Comparison of ENCODE assay signal across 8 cellular contexts in genomic region chr14:50773632-50774541, GRCh38. TPM values are rescaled to one million over a fixed set of nuclear protein-coding genes. Genes with fewer than 3 reads are reported as not detected.
DNase-seq lines count a peak whose midpoint lies in the region; ATAC-seq and TF ChIP-seq lines count a peak whose summit lies in the region.

No MANE protein-coding gene starts in this region.

- TF ChIP-seq CTCF in Caco-2 (IDR thresholded peaks at IDR 0.05; ENCODE audit: insufficient read depth in 1 of 2, low read depth in 1 of 2, low read length in 1 of 2, severe bottlenecking in 1 of 2, unreplicated experiment in 1 of 2) (peak; percentile 71 to 86), HL-60 (IDR thresholded peaks at IDR 0.05; ENCODE audit: insufficient read depth, low read length) (peak; percentile 49), choroid plexus epithelial cell (conservative IDR thresholded peaks at IDR 0.05; ENCODE audit: low read depth, low read length) (peak; percentile 99), tibial artery (IDR thresholded peaks at IDR 0.05) (peak; percentile 71 to 80)

- no peaks in the 10 kb centered on the region for H3K4me1 Mint-ChIP-seq in Caco-2 (ENCODE audit: low read depth, unreplicated experiment)

- POLR2A ChIA-PET in Caco-2 (lab: Charles Lee): no interaction called here

- in situ Hi-C loops in SK-MEL-5 (cut with HindIII; ENCODE audit: low pct_unique_long_range_greater_than_20kb, low sequenced_read_pairs): no loop called here

- no peaks in the 10 kb centered on the region for H3K4me1 ChIP-seq in Caco-2
- peaks cover 0 to 58% (median 32%) of the 10 kb centered on the region in 4 donors for H3K4me1 ChIP-seq in tibial artery

- ATAC-seq in HG03175 (IDR thresholded peaks at IDR 0.05; ENCODE audit: unreplicated experiment): no peak

- DNase-seq in Caco-2 (peak; percentile 52 to 73), HL-60 (ENCODE audit: low read depth in 1 of 2, low spot score in 1 of 2) (peak in 1 of 2 experiments; percentile 8), SK-MEL-5 (ENCODE audit: low read depth, low spot score) (peak; percentile 71), choroid plexus epithelial cell (ENCODE audit: low read depth) (peak; percentile 70), lung microvascular endothelial cell (ENCODE audit: low read depth in 2 of 2) (peak; percentile 57 to 58), tibial artery (peak in 1 of 2 donors; percentile 30), NCI-H226 (no peak)

- H3K36me3 ChIP-seq in Caco-2 (ENCODE audit: control insufficient read depth, insufficient read depth, low read length): no peaks in the 10 kb centered on the region
- peaks cover 0 to 26% (median 17%) of the 10 kb centered on the region in 3 donors for H3K36me3 ChIP-seq in tibial artery

- H3K27ac ChIP-seq in HL-60 (replicated peaks): no peak overlapping the region
- H3K27ac ChIP-seq in tibial artery: peak overlapping the region; percentile 69 to 78

- BruUV-seq in Caco-2 (replicated peaks; lab: Mats Ljungman, UMichigan): no TSS peak

- no peaks in the 10 kb centered on the region for H3K27me3 Mint-ChIP-seq in Caco-2 (ENCODE audit: insufficient read depth, unreplicated experiment)

- H3K4me3 ChIP-seq in Caco-2 (ENCODE audit: low read depth, low read length): no peak overlapping the region
- H3K4me3 ChIP-seq in HL-60 (replicated peaks; ENCODE audit: insufficient read depth, low read length): no peak overlapping the region
- no peak overlapping the region for H3K4me3 ChIP-seq in choroid plexus epithelial cell (ENCODE audit: low read depth, low read length)
- H3K4me3 ChIP-seq in tibial artery: no peak overlapping the region

- H3K36me3 Mint-ChIP-seq in Caco-2 (ENCODE audit: insufficient read depth, unreplicated experiment): peaks cover 7% of the 10 kb centered on the region

- H3K4me3 Mint-ChIP-seq in Caco-2 (ENCODE audit: unreplicated experiment): no peak overlapping the region

- CTCF ChIA-PET in Caco-2 (lab: Charles Lee): interaction anchor here (0.6 to 1.7 kb wide), 10 partner anchors 11 to 456 kb away, joined by 3 to 11 read pairs (median 4); partner anchors contain the start of gene SAV1

- H3K9me3 Mint-ChIP-seq in Caco-2 (ENCODE audit: unreplicated experiment): no peaks in the 10 kb centered on the region

- H3K27ac Mint-ChIP-seq in Caco-2 (ENCODE audit: unreplicated experiment): no peak overlapping the region

- H3K9me3 ChIP-seq in Caco-2: no peaks in the 10 kb centered on the region
- no peaks in the 10 kb centered on the region for H3K9me3 ChIP-seq in tibial artery

- no peaks in the 10 kb centered on the region for H3K27me3 ChIP-seq in Caco-2 (replicated peaks; ENCODE audit: control insufficient read depth, insufficient read depth, low read length)
- H3K27me3 ChIP-seq in HL-60 (ENCODE audit: insufficient read depth, poor library complexity, severe bottlenecking): no peaks in the 10 kb centered on the region
- H3K27me3 ChIP-seq in tibial artery: no peaks in the 10 kb centered on the region

- intact Hi-C loops in Caco-2 (cut with micrococcal nuclease; ENCODE audit: unreplicated experiment): loop anchor here (1.0 kb wide), 3 partner anchors 155 to 231 kb away; no protein-coding TSS in a partner anchor
- intact Hi-C loops in tibial artery (cut with DNase I; ENCODE audit: low total_unique reads): loop anchor here (5.0 kb wide), 1 partner anchor 37 kb away; no protein-coding TSS in a partner anchor

RNA-seq across cellular contexts. Expression of gene NIN, which starts 57.1 kb away (rescaled TPM):
- total RNA-seq in Caco-2 (2022) (11.2 and 16.9 TPM in 2 replicates), lung microvascular endothelial cell (21.8 and 22.0 TPM in 2 replicates)
- total RNA-seq in SK-MEL-5 (2014; rRNA removed; shearing (Covaris generic)): 86.1 and 91.1 TPM in 2 replicates
- 28.6 and 38.5 TPM in 2 replicates for polyA plus RNA-seq in SK-MEL-5 (2015; cell fraction: cytosol; rRNA removed)
- polyA plus RNA-seq in SK-MEL-5 (2015; cell fraction: nucleus; rRNA removed): 35.1 and 42.4 TPM in 2 replicates

Comparison
In these comparisons a context has a peak if more than half of its experiments do, and no peak if none do; other contexts are left out.
1. CTCF ChIP-seq: peak in every context shown above with its lines; median percentile 99 in choroid plexus epithelial cell; 78 in Caco-2; 76 in tibial artery; 49 in HL-60.